13 cellular contexts compared by ENCODE assay signal in genomic region chrX:138709886-138710285, GRCh38. TPM values are rescaled to one million over a fixed set of nuclear protein-coding genes. Genes with fewer than 3 reads are reported as not detected.
DNase-seq lines count a peak whose midpoint lies in the region; ATAC-seq and TF ChIP-seq lines count a peak whose summit lies in the region.
"Had no signal": no experiment of that assay in that cellular context is flagged by ENCODE, and none has a peak within 500 bp of the region (broad histone marks: within the 10 kb centered on the region; RNA-seq: fewer than 3 reads in every experiment).

No MANE protein-coding gene starts in this region.

- no peak for TF ChIP-seq CTCF in cardiac muscle cell (IDR thresholded peaks at IDR 0.05; ENCODE audit: low read depth, low read length)
- TF ChIP-seq CTCF in right atrium auricular region (IDR thresholded peaks at IDR 0.05), result no peak
- no peak for TF ChIP-seq CTCF in osteoblast (IDR thresholded peaks at IDR 0.05; ENCODE audit: extremely low read depth, low read depth, low read length)

- no peaks in the 10 kb centered on the region for H4K20me1 ChIP-seq in osteoblast (ENCODE audit: insufficient read depth, low read length)

- H3K4me1 ChIP-seq in cardiac muscle cell (ENCODE audit: low read depth), result peaks cover 21% of the 10 kb centered on the region
- no peaks in the 10 kb centered on the region for H3K4me1 ChIP-seq in right atrium auricular region
- H3K4me1 ChIP-seq in osteoblast (ENCODE audit: insufficient read depth, low read length), result no peaks in the 10 kb centered on the region
- H3K4me1 ChIP-seq in aorta (ENCODE audit: control insufficient read depth in 1 of 2, insufficient read depth in 2 of 2, low read length in 2 of 2), result no peaks in the 10 kb centered on the region

- H3K27ac ChIP-seq in cardiac muscle cell (peak overlapping the region; percentile 80), right atrium auricular region (no peak overlapping the region), osteoblast (ENCODE audit: low read depth, low read length) (no peak overlapping the region), aorta (ENCODE audit: low read depth in 1 of 2, low read length in 2 of 2) (no peak overlapping the region)

- no peak overlapping the region for H3K4me2 ChIP-seq in osteoblast (ENCODE audit: insufficient read depth, low read length)

- no peak overlapping the region for H2AFZ ChIP-seq in osteoblast (ENCODE audit: low read length)

- H3K9me3 ChIP-seq in cardiac muscle cell (ENCODE audit: low read depth) (no peaks in the 10 kb centered on the region), right atrium auricular region (no peaks in the 10 kb centered on the region), osteoblast (ENCODE audit: low read depth, low read length) (no peaks in the 10 kb centered on the region), aorta (ENCODE audit: control insufficient read depth, low read length) (no peaks in the 10 kb centered on the region)

- H3K4me3 ChIP-seq in cardiac muscle cell (peak overlapping the region; percentile 58), right atrium auricular region (peak overlapping the region in 1 of 2 donors; percentile 48), iPS-11a (ENCODE audit: low read depth, low read length) (peak overlapping the region; percentile 61), osteoblast (ENCODE audit: insufficient read depth, low read length) (no peak overlapping the region), aorta (ENCODE audit: low read length in 2 of 2) (peak overlapping the region; percentile 51 to 65)

- ATAC-seq in aorta (ENCODE audit: low FRiP score), result no peak
- ATAC-seq in HG03571 (IDR thresholded peaks at IDR 0.05; ENCODE audit: unreplicated experiment), result no peak
- ATAC-seq: Panc1 had no signal

- intact Hi-C loops in aorta (cut with DNase I), result no loop called here

- peak in 1 of 2 donors; percentile 59 for DNase-seq in cardiac muscle cell (ENCODE audit: low read depth in 1 of 2, low spot score in 1 of 2)
- DNase-seq in right atrium auricular region (ENCODE audit: low spot score), result no peak
- DNase-seq in osteoblast (ENCODE audit: insufficient read length, low spot score, missing footprints), result peak; percentile 47
- no peak for DNase-seq in aorta
- DNase-seq in NCI-H1048 (lab: John Stamatoyannopoulos, UW), result no peak
- DNase-seq in NCI-H1417 treated with DMSO at 0.1 percent for 48 hours (lab: John Stamatoyannopoulos, UW), result no peak
- DNase-seq: Calu3; effector memory CD4-positive, alpha-beta T cell; NCI-H345; T-helper 1 cell had no signal

- H3K36me3 ChIP-seq in cardiac muscle cell, result no peaks in the 10 kb centered on the region
- H3K36me3 ChIP-seq in right atrium auricular region, result no peaks in the 10 kb centered on the region
- H3K36me3 ChIP-seq in osteoblast (ENCODE audit: insufficient read depth, low read length), result no peaks in the 10 kb centered on the region
- no peaks in the 10 kb centered on the region for H3K36me3 ChIP-seq in aorta (ENCODE audit: control insufficient read depth in 1 of 2, insufficient read depth in 2 of 2, low read length in 1 of 2)

- H3K79me2 ChIP-seq in osteoblast (ENCODE audit: insufficient read depth, low read length), result no peaks in the 10 kb centered on the region

- 2 to 17% methylated on average over 10 of the region's 10 CpGs for WGBS in aorta, 2 donors

- H3K27me3 ChIP-seq in cardiac muscle cell (no peaks in the 10 kb centered on the region), right atrium auricular region (no peaks in the 10 kb centered on the region), osteoblast (ENCODE audit: insufficient read depth, low read length) (no peaks in the 10 kb centered on the region), aorta (ENCODE audit: control insufficient read depth in 1 of 2, insufficient read depth in 2 of 2, low read length in 1 of 2) (no peaks in the 10 kb centered on the region)

RNA-seq across cellular contexts. Expression of gene FGF13, which starts 1.6 kb away (rescaled TPM):
- total RNA-seq in cardiac muscle cell, result 23.7 and 26.4 TPM in 2 replicates
- polyA plus RNA-seq in cardiac muscle cell, result 88.9 and 118 TPM in 2 replicates
- total RNA-seq in right atrium auricular region, result 1 to 10 TPM; 1.3 to 1.9 TPM
- total RNA-seq in osteoblast, result 0.36 TPM in 1 of 2 replicates, not detected in the other
- total RNA-seq in aorta, result 10 to 100 TPM; 13.8 to 18.3 TPM
- polyA plus RNA-seq in aorta, result 10 to 100 TPM; 12.9 to 14.4 TPM
- total RNA-seq: Calu3 had no signal
